ENCODE assay signal across 18 cellular contexts in genomic region chr9:101999441-101999840, GRCh38.
A peak's percentile ranks its signal among the peaks of the same experiment; 100 is the strongest.
DNase-seq lines count a peak whose midpoint lies in the region; ATAC-seq and TF ChIP-seq lines count a peak whose summit lies in the region.
"Had no signal": no experiment of that assay in that cellular context is flagged by ENCODE, and none has a peak within 500 bp of the region (broad histone marks: within the 10 kb centered on the region; RNA-seq: fewer than 3 reads in every experiment).

No MANE protein-coding gene starts in this region.

- TF ChIP-seq CTCF in neural progenitor cell (IDR thresholded peaks at IDR 0.05) (no peak), MCF 10A (IDR thresholded peaks at IDR 0.05; ENCODE audit: unreplicated experiment) (no peak)

- H3K9me3 ChIP-seq in neural progenitor cell (ENCODE audit: low read depth) = no peaks in the 10 kb centered on the region

- H3K4me3 Mint-ChIP-seq in neural progenitor cell (no peak overlapping the region), MCF 10A (ENCODE audit: unreplicated experiment) (no peak overlapping the region)
- no peak overlapping the region for H3K4me3 Mint-ChIP-seq in natural killer cell treated with Interleukin-12 subunit alpha and Interleukin-12 subunit beta and Interleukin-15 and Interleukin-18, amount 100 ng/mL, for 72 hours
- H3K4me3 Mint-ChIP-seq: dendritic cell treated with granulocyte-macrophage colony-stimulating factor and Interleukin-4, amounts not matched to agents 40 ng/mL and 50 ng/mL, for 4 days; nephron had no signal

- no TSS peak for BruUV-seq in MCF 10A (replicated peaks; lab: Mats Ljungman, UMichigan)

- no peaks in the 10 kb centered on the region for H3K79me2 ChIP-seq in neural progenitor cell (ENCODE audit: low read depth)

- H3K4me1 Mint-ChIP-seq in neural progenitor cell = peaks cover 19% of the 10 kb centered on the region
- H3K4me1 Mint-ChIP-seq in natural killer cell treated with Interleukin-12 subunit alpha and Interleukin-12 subunit beta and Interleukin-15 and Interleukin-18, amount 100 ng/mL, for 72 hours (ENCODE audit: low read depth in 2 of 2) = no peaks in the 10 kb centered on the region
- H3K4me1 Mint-ChIP-seq in MCF 10A (ENCODE audit: insufficient read depth, unreplicated experiment) = peaks cover 7% of the 10 kb centered on the region

- no peak overlapping the region for H2AFZ ChIP-seq in neural progenitor cell (replicated peaks)

- H3K27ac Mint-ChIP-seq in neural progenitor cell (no peak overlapping the region), MCF 10A (ENCODE audit: low read depth, unreplicated experiment) (no peak overlapping the region)
- H3K27ac Mint-ChIP-seq in natural killer cell treated with Interleukin-12 subunit alpha and Interleukin-12 subunit beta and Interleukin-15 and Interleukin-18, amount 100 ng/mL, for 72 hours = no peak overlapping the region
- H3K27ac Mint-ChIP-seq: dendritic cell treated with granulocyte-macrophage colony-stimulating factor and Interleukin-4, amounts not matched to agents 40 ng/mL and 50 ng/mL, for 4 days; progenitor cell of endocrine pancreas had no signal

- H3K9ac ChIP-seq in neural progenitor cell = no peak overlapping the region

- DNase-seq in NCI-H1092 (lab: John Stamatoyannopoulos, UW) (peak; percentile 81), NCI-H2029 treated with DMSO at 0.1 percent for 48 hours (lab: John Stamatoyannopoulos, UW) (peak; percentile 3), NCI-H526 (lab: John Stamatoyannopoulos, UW) (peak; percentile 6 to 19), neural progenitor cell (ENCODE audit: low spot score) (peak; percentile 3), dermis blood vessel endothelial cell (no peak), MCF 10A (ENCODE audit: unreplicated experiment) (no peak)
- no peak for DNase-seq in natural killer cell treated with Interleukin-12 subunit alpha and Interleukin-12 subunit beta and Interleukin-15 and Interleukin-18, amount 100 ng/mL, for 72 hours (ENCODE audit: low spot score)
- DNase-seq: foreskin keratinocyte; GF-D8; Karpas-422; NCI-H2227 treated with DMSO at 0.1 percent for 48 hours; small intestine; stimulated activated CD4-positive, alpha-beta T cell treated with anti-CD3 and anti-CD28 coated beads, Interleukin-4, amount 100 ng/mL, for 1 hour had no signal

- peaks cover 10% of the 10 kb centered on the region for H3K27me3 Mint-ChIP-seq in neural progenitor cell (ENCODE audit: insufficient read depth, low read depth)
- no peaks in the 10 kb centered on the region for H3K27me3 Mint-ChIP-seq in natural killer cell treated with Interleukin-12 subunit alpha and Interleukin-12 subunit beta and Interleukin-15 and Interleukin-18, amount 100 ng/mL, for 72 hours
- no peaks in the 10 kb centered on the region for H3K27me3 Mint-ChIP-seq in MCF 10A (ENCODE audit: insufficient read depth, unreplicated experiment)
- H3K27me3 Mint-ChIP-seq: dendritic cell treated with granulocyte-macrophage colony-stimulating factor and Interleukin-4, amounts not matched to agents 40 ng/mL and 50 ng/mL, for 4 days; progenitor cell of endocrine pancreas had no signal

- intact Hi-C loops in MCF 10A (cut with micrococcal nuclease) = no loop called here

- H3K36me3 Mint-ChIP-seq in neural progenitor cell (no peaks in the 10 kb centered on the region), MCF 10A (ENCODE audit: insufficient read depth, unreplicated experiment) (no peaks in the 10 kb centered on the region)
- no peaks in the 10 kb centered on the region for H3K36me3 Mint-ChIP-seq in natural killer cell treated with Interleukin-12 subunit alpha and Interleukin-12 subunit beta and Interleukin-15 and Interleukin-18, amount 100 ng/mL, for 72 hours

- no peaks in the 10 kb centered on the region for H3K27me3 ChIP-seq in neural progenitor cell
- H3K27me3 ChIP-seq: foreskin keratinocyte had no signal

- H3K36me3 ChIP-seq in neural progenitor cell = no peaks in the 10 kb centered on the region

- no peak overlapping the region for H3K27ac ChIP-seq in neural progenitor cell
- H3K27ac ChIP-seq: foreskin keratinocyte had no signal

- ATAC-seq in natural killer cell treated with Interleukin-12 subunit alpha and Interleukin-12 subunit beta and Interleukin-15 and Interleukin-18, amount 100 ng/mL, for 72 hours = no peak
- ATAC-seq: activated CD4-positive, CD25-positive, alpha-beta regulatory T cell treated with anti-CD3 and anti-CD28 coated beads, Interleukin-2, amount 50 U/mL, for 24 hours; foreskin keratinocyte; GM12878 had no signal

- H3K4me1 ChIP-seq in neural progenitor cell = no peaks in the 10 kb centered on the region
- H3K4me1 ChIP-seq: foreskin keratinocyte had no signal

- CTCF ChIA-PET in MCF 10A (lab: Yijun Ruan, JAX) = no interaction called here

- no peaks in the 10 kb centered on the region for H4K20me1 ChIP-seq in neural progenitor cell (ENCODE audit: low read depth)

- H3K4me3 ChIP-seq in neural progenitor cell = no peak overlapping the region
- H3K4me3 ChIP-seq: GM12878 had no signal

- POLR2A ChIA-PET in MCF 10A (lab: Yijun Ruan, JAX) = no interaction called here

- no peaks in the 10 kb centered on the region for H3F3A ChIP-seq in neural progenitor cell (ENCODE audit: low read depth)

- peak overlapping the region; percentile 9 for H3K4me2 ChIP-seq in neural progenitor cell

- H3K9me3 Mint-ChIP-seq in neural progenitor cell = peaks cover 3% of the 10 kb centered on the region
- peaks cover 22% of the 10 kb centered on the region for H3K9me3 Mint-ChIP-seq in natural killer cell treated with Interleukin-12 subunit alpha and Interleukin-12 subunit beta and Interleukin-15 and Interleukin-18, amount 100 ng/mL, for 72 hours
- H3K9me3 Mint-ChIP-seq in MCF 10A (ENCODE audit: unreplicated experiment) = peaks cover 7% of the 10 kb centered on the region
- H3K9me3 Mint-ChIP-seq: dendritic cell treated with granulocyte-macrophage colony-stimulating factor and Interleukin-4, amounts not matched to agents 40 ng/mL and 50 ng/mL, for 4 days had no signal

Comparison
In these comparisons a context has a peak if more than half of its experiments do, and no peak if none do; other contexts are left out.
1. DNase-seq: peak in NCI-H1092 (single experiment), NCI-H2029 treated with DMSO at 0.1 percent for 48 hours (single experiment), NCI-H526 (2 of 2) and neural progenitor cell (single experiment); none in natural killer cell treated with Interleukin-12 subunit alpha and Interleukin-12 subunit beta and Interleukin-15 and Interleukin-18, amount 100 ng/mL, for 72 hours (single experiment), dermis blood vessel endothelial cell (single experiment) and MCF 10A (single experiment).